ENCODE assay signal across 8 cellular contexts in the genomic region with DNA sequence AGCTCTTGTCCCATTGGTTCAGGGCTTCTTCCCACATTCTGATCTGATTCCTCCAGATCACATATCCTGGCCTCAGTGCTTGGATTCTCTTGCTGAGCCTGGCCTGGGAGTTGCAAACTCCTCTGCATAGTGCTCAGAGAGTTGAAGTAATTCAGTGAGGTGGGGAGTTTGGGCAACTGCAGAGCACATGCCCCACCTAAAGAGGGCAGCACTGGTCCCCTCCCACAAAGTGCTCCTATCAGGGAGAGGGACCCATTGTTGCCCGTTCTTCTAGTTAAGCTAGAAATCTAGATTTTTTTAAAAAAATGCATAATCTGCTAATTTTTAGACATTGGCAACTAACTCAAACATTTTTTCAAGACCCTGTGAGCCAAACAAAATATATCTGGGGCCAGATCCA. TPM values are rescaled to one million over a fixed set of nuclear protein-coding genes. Genes with fewer than 3 reads are reported as not detected.
DNase-seq lines count a peak whose midpoint lies in the region; ATAC-seq and TF ChIP-seq lines count a peak whose summit lies in the region.

No MANE protein-coding gene starts in this region.

- DNase-seq in DMS 273 (lab: John Stamatoyannopoulos, UW; ENCODE audit: unreplicated experiment) (peak; percentile 51), DMS 273 treated with DMSO at 0.1 percent for 48 hours (lab: John Stamatoyannopoulos, UW) (no peak), HFF-Myc (ENCODE audit: extremely low read depth, low read depth) (no peak), adrenal gland (peak in 1 of 7 donors; percentile 21), myocyte (ENCODE audit: low read depth) (peak; percentile 35), GM19240 (ENCODE audit: insufficient read length, low spot score) (no peak)
- DNase-seq in T-helper 2 cell treated with Interferon-gamma antibody and Interleukin-4, amounts not matched to agents 5 μg/mL and 100 μg/mL, for 36 hours (ENCODE audit: low spot score) = no peak

- intact Hi-C loops in adrenal gland (cut with DNase I) = no loop called here

- H3K9me3 Mint-ChIP-seq in T-helper 2 cell treated with Interferon-gamma antibody and Interleukin-4, amounts not matched to agents 5 μg/mL and 100 μg/mL, for 36 hours = no peaks in the 10 kb centered on the region

- H3K4me3 ChIP-seq in HFF-Myc (replicated peaks; ENCODE audit: low read depth, low read length) = no peak overlapping the region
- H3K4me3 ChIP-seq in adrenal gland = no peak overlapping the region

- H3K4me3 Mint-ChIP-seq in T-helper 2 cell treated with Interferon-gamma antibody and Interleukin-4, amounts not matched to agents 5 μg/mL and 100 μg/mL, for 36 hours = no peak overlapping the region

- TF ChIP-seq POLR2A in adrenal gland (IDR thresholded peaks at IDR 0.05) = no peak

- H3K36me3 Mint-ChIP-seq in T-helper 2 cell treated with Interferon-gamma antibody and Interleukin-4, amounts not matched to agents 5 μg/mL and 100 μg/mL, for 36 hours (ENCODE audit: low read depth) = no peaks in the 10 kb centered on the region

- no peak overlapping the region for H3K27ac ChIP-seq in adrenal gland

- no peaks in the 10 kb centered on the region for H3K4me1 ChIP-seq in adrenal gland (replicated peaks in 1 of 2)

- no peaks in the 10 kb centered on the region for H3K36me3 ChIP-seq in adrenal gland (replicated peaks in 1 of 2)

- no peak overlapping the region for H3K27ac Mint-ChIP-seq in T-helper 2 cell treated with Interferon-gamma antibody and Interleukin-4, amounts not matched to agents 5 μg/mL and 100 μg/mL, for 36 hours

- TF ChIP-seq CTCF in HFF-Myc (IDR thresholded peaks at IDR 0.05; ENCODE audit: low read depth, low read length, missing control alignments) = peak; percentile 69
- peak; percentile 14 to 49 (median 28) for TF ChIP-seq CTCF in adrenal gland (IDR thresholded peaks at IDR 0.05)

- H3K4me1 Mint-ChIP-seq in T-helper 2 cell treated with Interferon-gamma antibody and Interleukin-4, amounts not matched to agents 5 μg/mL and 100 μg/mL, for 36 hours (ENCODE audit: low read depth) = peaks cover 13% of the 10 kb centered on the region

- no peaks in the 10 kb centered on the region for H3K9me3 ChIP-seq in adrenal gland (replicated peaks in 1 of 3)

- ATAC-seq in GM21723 (IDR thresholded peaks at IDR 0.05; ENCODE audit: unreplicated experiment) = no peak

- 75 to 94% (median 86%) methylated on average over 1 of the region's 1 CpG for WGBS in adrenal gland, 4 donors

- H3K27me3 ChIP-seq in adrenal gland = no peaks in the 10 kb centered on the region

- H3K27me3 Mint-ChIP-seq in T-helper 2 cell treated with Interferon-gamma antibody and Interleukin-4, amounts not matched to agents 5 μg/mL and 100 μg/mL, for 36 hours (ENCODE audit: low read depth) = peaks cover 34% of the 10 kb centered on the region

RNA-seq across cellular contexts. Expression of gene CHN2, which starts 45.1 kb away (rescaled TPM):
- total RNA-seq in adrenal gland (10 to 100 TPM in 5 of 8 donors, 1 to 10 TPM in 3; 2.7 to 20.5 (median 14.0) TPM), myocyte (2.8 and 3.2 TPM in 2 replicates)
- polyA plus RNA-seq in adrenal gland = 1 to 10 TPM; 5.2 to 9.5 (median 6.8) TPM
- polyA plus RNA-seq in myocyte (2012) = 0.61 TPM

Comparison
In these comparisons a context has a peak if more than half of its experiments do, and no peak if none do; other contexts are left out.
1. DNase-seq: peak in DMS 273 (single experiment) and myocyte (single experiment); none in DMS 273 treated with DMSO at 0.1 percent for 48 hours (single experiment), HFF-Myc (single experiment), T-helper 2 cell treated with Interferon-gamma antibody and Interleukin-4, amounts not matched to agents 5 μg/mL and 100 μg/mL, for 36 hours (single experiment) and GM19240 (single experiment).